Comparison of ENCODE assay signal across 1 cellular context in the genomic region with DNA sequence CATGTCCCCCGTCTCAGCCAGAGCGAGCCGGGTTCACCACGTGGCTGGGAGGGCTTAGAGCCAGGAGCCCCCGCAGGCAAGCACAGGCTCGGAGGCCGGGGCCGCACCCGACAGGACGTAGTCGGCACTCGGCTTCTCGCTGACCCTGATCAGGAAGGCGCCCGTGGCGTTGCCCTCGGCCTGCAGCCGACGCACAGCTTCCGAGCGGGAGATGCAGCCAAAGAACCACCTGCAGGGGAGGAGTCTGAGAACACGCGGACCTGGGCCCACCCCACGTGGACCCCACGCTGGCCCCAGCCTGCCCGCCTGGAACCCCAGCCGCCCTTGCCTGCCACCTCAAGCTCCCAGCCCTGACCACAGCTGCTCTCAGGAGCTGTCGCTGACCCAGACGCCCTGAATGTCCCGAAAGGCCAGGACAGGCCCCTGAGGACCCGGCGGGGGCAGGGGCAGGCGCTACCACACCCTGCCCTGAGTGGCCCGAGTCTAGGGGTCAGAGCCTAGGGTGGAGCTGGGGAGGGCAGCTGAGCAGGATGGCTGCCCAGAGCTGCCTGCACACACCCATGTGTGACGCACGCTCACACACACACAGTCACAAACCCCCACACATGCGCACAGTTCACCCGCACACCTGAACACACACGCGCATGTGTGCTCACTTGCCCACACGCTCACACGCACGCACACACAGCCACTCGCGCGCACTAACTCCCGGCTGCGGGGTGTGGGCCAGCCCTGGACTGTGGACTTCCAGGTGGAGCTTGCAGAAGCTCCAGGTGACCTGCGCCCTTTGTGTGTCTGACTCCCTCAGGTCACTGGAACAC.
TF ChIP-seq lines count a peak whose summit lies in the region.

No MANE protein-coding gene starts in this region.

TF ChIP-seq in HepG2, 621 proteins besides CTCF, POLR2A, EP300 and RAD21 (continued from another document):
- TF ChIP-seq, protein P1, sequence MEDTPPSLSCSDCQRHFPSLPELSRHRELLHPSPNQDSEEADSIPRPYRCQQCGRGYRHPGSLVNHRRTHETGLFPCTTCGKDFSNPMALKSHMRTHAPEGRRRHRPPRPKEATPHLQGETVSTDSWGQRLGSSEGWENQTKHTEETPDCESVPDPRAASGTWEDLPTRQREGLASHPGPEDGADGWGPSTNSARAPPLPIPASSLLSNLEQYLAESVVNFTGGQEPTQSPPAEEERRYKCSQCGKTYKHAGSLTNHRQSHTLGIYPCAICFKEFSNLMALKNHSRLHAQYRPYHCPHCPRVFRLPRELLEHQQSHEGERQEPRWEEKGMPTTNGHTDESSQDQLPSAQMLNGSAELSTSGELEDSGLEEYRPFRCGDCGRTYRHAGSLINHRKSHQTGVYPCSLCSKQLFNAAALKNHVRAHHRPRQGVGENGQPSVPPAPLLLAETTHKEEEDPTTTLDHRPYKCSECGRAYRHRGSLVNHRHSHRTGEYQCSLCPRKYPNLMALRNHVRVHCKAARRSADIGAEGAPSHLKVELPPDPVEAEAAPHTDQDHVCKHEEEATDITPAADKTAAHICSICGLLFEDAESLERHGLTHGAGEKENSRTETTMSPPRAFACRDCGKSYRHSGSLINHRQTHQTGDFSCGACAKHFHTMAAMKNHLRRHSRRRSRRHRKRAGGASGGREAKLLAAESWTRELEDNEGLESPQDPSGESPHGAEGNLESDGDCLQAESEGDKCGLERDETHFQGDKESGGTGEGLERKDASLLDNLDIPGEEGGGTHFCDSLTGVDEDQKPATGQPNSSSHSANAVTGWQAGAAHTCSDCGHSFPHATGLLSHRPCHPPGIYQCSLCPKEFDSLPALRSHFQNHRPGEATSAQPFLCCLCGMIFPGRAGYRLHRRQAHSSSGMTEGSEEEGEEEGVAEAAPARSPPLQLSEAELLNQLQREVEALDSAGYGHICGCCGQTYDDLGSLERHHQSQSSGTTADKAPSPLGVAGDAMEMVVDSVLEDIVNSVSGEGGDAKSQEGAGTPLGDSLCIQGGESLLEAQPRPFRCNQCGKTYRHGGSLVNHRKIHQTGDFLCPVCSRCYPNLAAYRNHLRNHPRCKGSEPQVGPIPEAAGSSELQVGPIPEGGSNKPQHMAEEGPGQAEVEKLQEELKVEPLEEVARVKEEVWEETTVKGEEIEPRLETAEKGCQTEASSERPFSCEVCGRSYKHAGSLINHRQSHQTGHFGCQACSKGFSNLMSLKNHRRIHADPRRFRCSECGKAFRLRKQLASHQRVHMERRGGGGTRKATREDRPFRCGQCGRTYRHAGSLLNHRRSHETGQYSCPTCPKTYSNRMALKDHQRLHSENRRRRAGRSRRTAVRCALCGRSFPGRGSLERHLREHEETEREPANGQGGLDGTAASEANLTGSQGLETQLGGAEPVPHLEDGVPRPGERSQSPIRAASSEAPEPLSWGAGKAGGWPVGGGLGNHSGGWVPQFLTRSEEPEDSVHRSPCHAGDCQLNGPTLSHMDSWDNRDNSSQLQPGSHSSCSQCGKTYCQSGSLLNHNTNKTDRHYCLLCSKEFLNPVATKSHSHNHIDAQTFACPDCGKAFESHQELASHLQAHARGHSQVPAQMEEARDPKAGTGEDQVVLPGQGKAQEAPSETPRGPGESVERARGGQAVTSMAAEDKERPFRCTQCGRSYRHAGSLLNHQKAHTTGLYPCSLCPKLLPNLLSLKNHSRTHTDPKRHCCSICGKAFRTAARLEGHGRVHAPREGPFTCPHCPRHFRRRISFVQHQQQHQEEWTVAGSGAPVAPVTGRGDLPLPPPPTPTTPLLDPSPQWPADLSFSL (CRISPR knock-in tag; IDR thresholded peaks at IDR 0.05): peak; percentile 88
- TF ChIP-seq ZNF672 (CRISPR knock-in tag; IDR thresholded peaks at IDR 0.05) (no peak), BORCS8-MEF2B (CRISPR knock-in tag; IDR thresholded peaks at IDR 0.05) (no peak), ZNF543 (CRISPR knock-in tag; IDR thresholded peaks at IDR 0.05) (0 out of 2 replicates have a peak, but pooled peaks have one; percentile 25), ZNF33B (CRISPR knock-in tag; IDR thresholded peaks at IDR 0.05) (no peak), ZNF547 (CRISPR knock-in tag; IDR thresholded peaks at IDR 0.05) (peak; percentile 70), ZNF781 (CRISPR knock-in tag; IDR thresholded peaks at IDR 0.05; ENCODE audit: borderline replicate concordance, not compliant biosample characterization) (no peak)
- TF ChIP-seq, protein P2, sequence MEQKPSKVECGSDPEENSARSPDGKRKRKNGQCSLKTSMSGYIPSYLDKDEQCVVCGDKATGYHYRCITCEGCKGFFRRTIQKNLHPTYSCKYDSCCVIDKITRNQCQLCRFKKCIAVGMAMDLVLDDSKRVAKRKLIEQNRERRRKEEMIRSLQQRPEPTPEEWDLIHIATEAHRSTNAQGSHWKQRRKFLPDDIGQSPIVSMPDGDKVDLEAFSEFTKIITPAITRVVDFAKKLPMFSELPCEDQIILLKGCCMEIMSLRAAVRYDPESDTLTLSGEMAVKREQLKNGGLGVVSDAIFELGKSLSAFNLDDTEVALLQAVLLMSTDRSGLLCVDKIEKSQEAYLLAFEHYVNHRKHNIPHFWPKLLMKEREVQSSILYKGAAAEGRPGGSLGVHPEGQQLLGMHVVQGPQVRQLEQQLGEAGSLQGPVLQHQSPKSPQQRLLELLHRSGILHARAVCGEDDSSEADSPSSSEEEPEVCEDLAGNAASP (CRISPR knock-in tag; IDR thresholded peaks at IDR 0.05; ENCODE audit: borderline replicate concordance): no peak
